ENCODE assay signal across 8 cellular contexts in genomic region chr13:44578064-44578394, GRCh38. TPM values are rescaled to one million over a fixed set of nuclear protein-coding genes. Genes with fewer than 3 reads are reported as not detected.
A peak's percentile ranks its signal among the peaks of the same experiment; 100 is the strongest.
DNase-seq lines count a peak whose midpoint lies in the region; ATAC-seq, FAIRE-seq and TF ChIP-seq lines count a peak whose summit lies in the region.

No MANE protein-coding gene starts in this region.

- H3K4me2 ChIP-seq in KMS-11: peak overlapping the region; percentile 92

- TF ChIP-seq CTCF in KMS-11 (conservative IDR thresholded peaks at IDR 0.05; ENCODE audit: low read depth, low read length) (no peak), brain (conservative IDR thresholded peaks at IDR 0.05) (no peak), lower lobe of right lung (IDR thresholded peaks at IDR 0.05) (no peak), type B pancreatic cell (conservative IDR thresholded peaks at IDR 0.05) (no peak)

- H3K4me1 Mint-ChIP-seq in brain: peaks cover 43% of the 10 kb centered on the region
- peaks cover 32% of the 10 kb centered on the region for H3K4me1 Mint-ChIP-seq in type B pancreatic cell (ENCODE audit: unreplicated experiment)

- H3K4me3 Mint-ChIP-seq in brain: peak overlapping the region; percentile 85 to 92 (median 88)
- peak overlapping the region; percentile 88 for H3K4me3 Mint-ChIP-seq in type B pancreatic cell

- H3K4me3 ChIP-seq in KMS-11 (IDR thresholded peaks at IDR 0.05; ENCODE audit: insufficient read depth, low read depth, low read length): no peak overlapping the region
- peak overlapping the region; percentile 93 for H3K4me3 ChIP-seq in lower lobe of right lung

- H3K36me3 Mint-ChIP-seq in brain (peaks cover 29% of the 10 kb centered on the region), type B pancreatic cell (peaks cover 22% of the 10 kb centered on the region)

- H4K20me1 ChIP-seq in KMS-11 (ENCODE audit: insufficient read depth): no peaks in the 10 kb centered on the region

- H3K36me3 ChIP-seq in KMS-11 (ENCODE audit: insufficient read depth) (no peaks in the 10 kb centered on the region), lower lobe of right lung (no peaks in the 10 kb centered on the region)

- no peaks in the 10 kb centered on the region for H3K9me3 ChIP-seq in lower lobe of right lung

- H3K9me3 Mint-ChIP-seq in brain (no peaks in the 10 kb centered on the region), type B pancreatic cell (no peaks in the 10 kb centered on the region)

- intact Hi-C loops in lower lobe of right lung (cut with DNase I): no loop called here

- H3K27ac ChIP-seq in KMS-11: peak overlapping the region; percentile 99
- peak overlapping the region; percentile 95 for H3K27ac ChIP-seq in lower lobe of right lung

- no peak for FAIRE-seq in RCC 7860 (lab: Jason Lieb, UNC)

- H3K4me1 ChIP-seq in KMS-11 (ENCODE audit: low read depth, poor library complexity, severe bottlenecking) (peaks cover 33% of the 10 kb centered on the region), lower lobe of right lung (peaks cover 35% of the 10 kb centered on the region)

- peaks cover 12% of the 10 kb centered on the region; the same call in 1 of the 2 replicates for H3K79me2 ChIP-seq in KMS-11 (ENCODE audit: insufficient read depth, low read depth)

- H3K27me3 Mint-ChIP-seq in brain (peaks cover 5% of the 10 kb centered on the region), type B pancreatic cell (no peaks in the 10 kb centered on the region)

- H3K9ac ChIP-seq in KMS-11: peak overlapping the region; percentile 99

- DNase-seq in COR-L47 (lab: John Stamatoyannopoulos, UW): peak; percentile 51
- DNase-seq in lower lobe of right lung: no peak
- DNase-seq in type B pancreatic cell (ENCODE audit: extremely low spot score, unreplicated experiment): no peak
- DNase-seq in stimulated activated CD4-positive, alpha-beta T cell treated with anti-CD3 and anti-CD28 coated beads, Interleukin-4, amount 100 ng/mL, for 4 hours: no peak
- no peak for DNase-seq in RCC 7860 (ENCODE audit: low spot score)

- H3K27ac Mint-ChIP-seq in brain (peak overlapping the region; percentile 85 to 97 (median 95)), type B pancreatic cell (peak overlapping the region; percentile 94)

- peak overlapping the region; percentile 64 for H2AFZ ChIP-seq in KMS-11 (ENCODE audit: low read depth)

- no peaks in the 10 kb centered on the region for H3K27me3 ChIP-seq in KMS-11 (ENCODE audit: insufficient read depth, low read depth)
- H3K27me3 ChIP-seq in lower lobe of right lung (ENCODE audit: low read depth): no peaks in the 10 kb centered on the region

- no peak for ATAC-seq in lower lobe of right lung
- ATAC-seq in GM19324 (IDR thresholded peaks at IDR 0.05; ENCODE audit: low FRiP score, unreplicated experiment): no peak

RNA-seq across cellular contexts. Expression of gene TSC22D1, which starts 1.9 kb away (rescaled TPM):
- polyA plus RNA-seq in brain (ENCODE audit: insufficient read depth, low read depth, low replicate concordance): 120 TPM
- total RNA-seq in lower lobe of right lung (163 TPM), type B pancreatic cell (ENCODE audit: low replicate concordance) (83.6 and 132 TPM in 2 replicates)
